10 cellular contexts compared by ENCODE assay signal in the genomic region with DNA sequence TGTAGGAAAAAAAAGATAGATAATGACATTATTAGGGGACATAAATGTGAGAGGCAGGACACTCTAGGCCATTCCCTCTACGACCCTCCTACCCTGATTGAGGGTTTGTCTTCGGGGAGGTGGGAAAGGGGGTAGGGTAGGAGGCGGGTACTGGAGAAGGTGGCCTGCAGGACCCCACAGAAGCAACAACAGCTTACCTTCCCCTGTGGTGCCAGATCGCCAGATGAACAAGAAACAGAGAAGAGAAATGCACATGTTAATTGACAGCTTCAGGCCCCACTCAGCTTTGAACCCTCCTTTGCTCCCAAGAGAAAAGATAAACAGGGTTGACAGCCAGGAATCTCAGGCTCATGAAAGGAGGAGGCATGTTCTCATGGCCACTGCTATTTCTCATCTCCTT. TPM values are rescaled to one million over a fixed set of nuclear protein-coding genes. Genes with fewer than 3 reads are reported as not detected.
DNase-seq lines count a peak whose midpoint lies in the region; ATAC-seq, FAIRE-seq and TF ChIP-seq lines count a peak whose summit lies in the region.
"Had no signal": no experiment of that assay in that cellular context is flagged by ENCODE, and none has a peak within 500 bp of the region (broad histone marks: within the 10 kb centered on the region; RNA-seq: fewer than 3 reads in every experiment).

No MANE protein-coding gene starts in this region.

- H3K27me3 ChIP-seq in vagina (no peaks in the 10 kb centered on the region), dorsolateral prefrontal cortex (no peaks in the 10 kb centered on the region)
- H3K27me3 ChIP-seq: tibial artery had no signal

- peaks cover 69% of the 10 kb centered on the region for H3K4me1 Mint-ChIP-seq in activated CD8-positive, alpha-beta T cell treated with anti-CD3 and anti-CD28 coated beads, Interleukin-2, amount 10 ng/mL, durations not matched to agents 7 days and 5 days (ENCODE audit: low read depth)
- H3K4me1 Mint-ChIP-seq in mesothelial cell of epicardium: peaks cover 49% of the 10 kb centered on the region

- peak overlapping the region; percentile 87 for H3K27ac ChIP-seq in vagina
- peak overlapping the region in 5 of 59 donors; percentile 2 to 79 (median 51) for H3K27ac ChIP-seq in dorsolateral prefrontal cortex

- peak overlapping the region; percentile 77 for H3K27ac Mint-ChIP-seq in activated CD8-positive, alpha-beta T cell treated with anti-CD3 and anti-CD28 coated beads, Interleukin-2, amount 10 ng/mL, durations not matched to agents 7 days and 5 days
- H3K27ac Mint-ChIP-seq in mesothelial cell of epicardium: peak overlapping the region; percentile 92

- intact Hi-C loops in vagina (cut with DNase I): no loop called here
- intact Hi-C loops in dorsolateral prefrontal cortex (cut with DNase I): loop anchor here (1.0 to 2.0 kb wide), 4 partner anchors 21 to 97 kb away; a partner anchor contains a TSS

- H3K4me3 ChIP-seq in vagina: no peak overlapping the region
- no peak overlapping the region for H3K4me3 ChIP-seq in dorsolateral prefrontal cortex
- H3K4me3 ChIP-seq: tibial artery had no signal

- H3K4me1 ChIP-seq in vagina: peaks cover 48% of the 10 kb centered on the region

- no peak overlapping the region for H3K4me3 Mint-ChIP-seq in activated CD8-positive, alpha-beta T cell treated with anti-CD3 and anti-CD28 coated beads, Interleukin-2, amount 10 ng/mL, durations not matched to agents 7 days and 5 days
- no peak overlapping the region for H3K4me3 Mint-ChIP-seq in mesothelial cell of epicardium

- H3K36me3 Mint-ChIP-seq in activated CD8-positive, alpha-beta T cell treated with anti-CD3 and anti-CD28 coated beads, Interleukin-2, amount 10 ng/mL, durations not matched to agents 7 days and 5 days (ENCODE audit: low read depth): peaks cover 59% of the 10 kb centered on the region
- peaks cover 4% of the 10 kb centered on the region for H3K36me3 Mint-ChIP-seq in mesothelial cell of epicardium

- H3K36me3 ChIP-seq in vagina: peaks cover 0 to 37% of the 10 kb centered on the region in 2 donors

- POLR2A ChIA-PET in activated CD8-positive, alpha-beta T cell treated with anti-CD3 and anti-CD28 coated beads, Interleukin-2, amount 10 ng/mL, durations not matched to agents 7 days and 5 days (lab: Charles Lee): interaction anchor here (0.9 to 18.7 kb wide), 3 partner anchors 20 to 92 kb away, joined by 4 to 1099 read pairs (median 4); a partner anchor contains a TSS

- CTCF ChIA-PET in activated CD8-positive, alpha-beta T cell treated with anti-CD3 and anti-CD28 coated beads, Interleukin-2, amount 10 ng/mL, durations not matched to agents 7 days and 5 days (lab: Charles Lee): interaction anchor here (0.9 to 13.3 kb wide), 11 partner anchors 8 to 147 kb away, joined by 3 to 742 read pairs (median 11); a partner anchor contains a TSS

- TF ChIP-seq POLR2A in vagina (IDR thresholded peaks at IDR 0.05): no peak

- no peaks in the 10 kb centered on the region for H3K9me3 ChIP-seq in vagina
- H3K9me3 ChIP-seq: tibial artery had no signal

- H3K9me3 Mint-ChIP-seq in activated CD8-positive, alpha-beta T cell treated with anti-CD3 and anti-CD28 coated beads, Interleukin-2, amount 10 ng/mL, durations not matched to agents 7 days and 5 days (ENCODE audit: insufficient read depth): no peaks in the 10 kb centered on the region
- no peaks in the 10 kb centered on the region for H3K9me3 Mint-ChIP-seq in mesothelial cell of epicardium

- H3K27me3 Mint-ChIP-seq in activated CD8-positive, alpha-beta T cell treated with anti-CD3 and anti-CD28 coated beads, Interleukin-2, amount 10 ng/mL, durations not matched to agents 7 days and 5 days (ENCODE audit: low read depth): no peaks in the 10 kb centered on the region
- no peaks in the 10 kb centered on the region for H3K27me3 Mint-ChIP-seq in mesothelial cell of epicardium (ENCODE audit: low read depth)

- TF ChIP-seq CTCF in mesothelial cell of epicardium (IDR thresholded peaks at IDR 0.05; ENCODE audit: unreplicated experiment): no peak
- TF ChIP-seq CTCF in vagina (IDR thresholded peaks at IDR 0.05): no peak
- TF ChIP-seq CTCF in dorsolateral prefrontal cortex (IDR thresholded peaks at IDR 0.05 in 54 of 56, conservative IDR thresholded peaks at IDR 0.05 in 2 of 56; ENCODE audit: low read depth in 1 of 56, partially characterized antibody in 56 of 56): no peak

- DNase-seq in stimulated activated CD4-positive, alpha-beta T cell treated with anti-CD3 and anti-CD28 coated beads, Interleukin-15, amount 100 ng/mL, for 24 hours: peak; percentile 8
- DNase-seq in stimulated activated CD4-positive, alpha-beta T cell treated with anti-CD3 and anti-CD28 coated beads, Interleukin-2, amount 100 ng/mL, for 24 hours: no peak
- no peak for DNase-seq in activated CD8-positive, alpha-beta T cell treated with anti-CD3 and anti-CD28 coated beads, Interleukin-2, amount 10 ng/mL, durations not matched to agents 7 days and 5 days
- DNase-seq in mesothelial cell of epicardium (ENCODE audit: low spot score in 2 of 2, unreplicated experiment in 2 of 2): no peak
- DNase-seq in vagina (ENCODE audit: extremely low spot score in 2 of 2): no peak
- no peak for DNase-seq in dorsolateral prefrontal cortex
- no peak for DNase-seq in HTR-8/SVneo (ENCODE audit: insufficient read length, low spot score)

- no peak for ATAC-seq in activated CD8-positive, alpha-beta T cell treated with anti-CD3 and anti-CD28 coated beads, Interleukin-2, amount 10 ng/mL, durations not matched to agents 7 days and 5 days
- ATAC-seq in GM21737 (IDR thresholded peaks at IDR 0.05; ENCODE audit: unreplicated experiment): no peak

- FAIRE-seq in HTR-8/SVneo (lab: Jason Lieb, UNC): no peak

RNA-seq across cellular contexts. Expression of a gene that starts 4.8 kb away (rescaled TPM):
- total RNA-seq in activated CD8-positive, alpha-beta T cell treated with anti-CD3 and anti-CD28 coated beads, Interleukin-2, amount 10 ng/mL, durations not matched to agents 7 days and 5 days: 100 to 1,000 TPM; 226 to 236 TPM
- total RNA-seq in mesothelial cell of epicardium: 221 to 229 TPM (median 224 TPM) in 3 replicates
- total RNA-seq in vagina: 199 TPM
- total RNA-seq in dorsolateral prefrontal cortex: 100 to 1,000 TPM in 11 of 120 experiments, 10 to 100 TPM in 109; 56.3 to 112 (median 85.1) TPM

RNA-seq across cellular contexts. Expression of a gene that starts 5.0 kb away (rescaled TPM):
- total RNA-seq in activated CD8-positive, alpha-beta T cell treated with anti-CD3 and anti-CD28 coated beads, Interleukin-2, amount 10 ng/mL, durations not matched to agents 7 days and 5 days: 10 to 100 TPM; 54.9 to 58.7 TPM
- total RNA-seq in mesothelial cell of epicardium (31.6 to 37.7 TPM (median 33.5 TPM) in 3 replicates), vagina (21.9 TPM), dorsolateral prefrontal cortex (10 to 100 TPM; 17.2 to 38.2 (median 26.5) TPM)

RNA-seq across cellular contexts. Expression of a gene that starts 14.6 kb away (rescaled TPM):
- total RNA-seq in activated CD8-positive, alpha-beta T cell treated with anti-CD3 and anti-CD28 coated beads, Interleukin-2, amount 10 ng/mL, durations not matched to agents 7 days and 5 days: 100 to 1,000 TPM; 354 to 397 TPM
- 21.6 to 26.2 TPM (median 23.6 TPM) in 3 replicates for total RNA-seq in mesothelial cell of epicardium
- 17.4 TPM for total RNA-seq in vagina
- total RNA-seq in dorsolateral prefrontal cortex: 10 to 100 TPM in 52 of 120 experiments, 1 to 10 TPM in 68; 2.6 to 25.6 (median 9.2) TPM

RNA-seq across cellular contexts. Expression of a gene that starts 21.9 kb away (rescaled TPM):
- 100 to 1,000 TPM; 184 to 185 TPM for total RNA-seq in activated CD8-positive, alpha-beta T cell treated with anti-CD3 and anti-CD28 coated beads, Interleukin-2, amount 10 ng/mL, durations not matched to agents 7 days and 5 days
- total RNA-seq in mesothelial cell of epicardium (203 to 215 TPM (median 204 TPM) in 3 replicates), vagina (760 TPM), dorsolateral prefrontal cortex (100 to 1,000 TPM; 102 to 287 (median 162) TPM)

RNA-seq across cellular contexts. Expression of a gene that starts 22.1 kb away (rescaled TPM):
- total RNA-seq in activated CD8-positive, alpha-beta T cell treated with anti-CD3 and anti-CD28 coated beads, Interleukin-2, amount 10 ng/mL, durations not matched to agents 7 days and 5 days: not detected
- not detected in 3 replicates for total RNA-seq in mesothelial cell of epicardium
- not detected for total RNA-seq in vagina
- total RNA-seq in dorsolateral prefrontal cortex: not detected
- total RNA-seq: lung microvascular endothelial cell had no signal

Comparison
In these comparisons a context has a peak if more than half of its experiments do, and no peak if none do; other contexts are left out.
1. RNA of a gene that starts 14.6 kb away (total RNA-seq): 354 to 397 TPM in activated CD8-positive, alpha-beta T cell treated with anti-CD3 and anti-CD28 coated beads, Interleukin-2, amount 10 ng/mL, durations not matched to agents 7 days and 5 days; 21.6 to 26.2 TPM in mesothelial cell of epicardium, 17.4 TPM in vagina (single experiment) and 2.6 to 25.6 TPM in dorsolateral prefrontal cortex; every median in the first group is over 10 times any median in the second.